9 cellular contexts compared by ENCODE assay signal in genomic region chr7:3301831-3302618, GRCh38. TPM values are rescaled to one million over a fixed set of nuclear protein-coding genes. Genes with fewer than 3 reads are reported as not detected.
DNase-seq lines count a peak whose midpoint lies in the region; FAIRE-seq and TF ChIP-seq lines count a peak whose summit lies in the region.
"Had no signal": no experiment of that assay in that cellular context is flagged by ENCODE, and none has a peak within 500 bp of the region (broad histone marks: within the 10 kb centered on the region; RNA-seq: fewer than 3 reads in every experiment).

No MANE protein-coding gene starts in this region.

- CTCF ChIA-PET in mammary epithelial cell (lab: Charles Lee; ENCODE audit: low non-redundant PET) = interaction anchor here (0.7 kb wide), 1 partner anchor 372 kb away, joined by 4 read pairs; no protein-coding TSS in a partner anchor

- no peaks in the 10 kb centered on the region for H3K79me2 ChIP-seq in mammary epithelial cell (ENCODE audit: insufficient read depth, low read length)

- no peak for DNase-seq in T-helper 2 cell treated with Interferon-gamma antibody and Interleukin-4, amounts not matched to agents 5 μg/mL and 100 μg/mL, for 36 hours (ENCODE audit: low spot score)
- DNase-seq in T-helper 2 cell (no peak), RPMI7951 (ENCODE audit: low read depth) (peak; percentile 44), mammary epithelial cell (no peak), kidney tubule cell (ENCODE audit: low spot score) (peak; percentile 41), cerebellar nuclear complex (lab: John Stamatoyannopoulos, UW) (no peak), GM12891 (ENCODE audit: insufficient read length, low spot score) (no peak)
- peak; percentile 32 for DNase-seq in stimulated activated CD8-positive, alpha-beta memory T cell treated with anti-CD3 and anti-CD28 coated beads, Interleukin-4, amount 100 ng/mL, for 48 hours

- H3K9me3 Mint-ChIP-seq in T-helper 2 cell treated with Interferon-gamma antibody and Interleukin-4, amounts not matched to agents 5 μg/mL and 100 μg/mL, for 36 hours = no peaks in the 10 kb centered on the region

- no peak overlapping the region for H3K27ac ChIP-seq in mammary epithelial cell (ENCODE audit: insufficient read depth, low read depth, low read length)

- no peak for TF ChIP-seq POLR2A in GM12891 (IDR thresholded peaks at IDR 0.05; ENCODE audit: low read depth, low read length)

- dilution Hi-C loops in mammary epithelial cell (cut with HindIII; ENCODE audit: low sequenced_read_pairs) = no loop called here

- H3K4me1 ChIP-seq in mammary epithelial cell (ENCODE audit: insufficient read depth, low read length) = peaks cover 6% of the 10 kb centered on the region

- no peaks in the 10 kb centered on the region for H3K9me3 ChIP-seq in mammary epithelial cell (replicated peaks; ENCODE audit: insufficient read depth, low read length)

- H3K27me3 Mint-ChIP-seq in T-helper 2 cell treated with Interferon-gamma antibody and Interleukin-4, amounts not matched to agents 5 μg/mL and 100 μg/mL, for 36 hours (ENCODE audit: low read depth) = peaks cover 60% of the 10 kb centered on the region

- no peak overlapping the region for H2AFZ ChIP-seq in mammary epithelial cell (ENCODE audit: low read depth, low read length)

- no peak for FAIRE-seq in GM12891 (lab: Jason Lieb, UNC)
- FAIRE-seq: G401.6 had no signal

- H3K4me3 Mint-ChIP-seq in T-helper 2 cell treated with Interferon-gamma antibody and Interleukin-4, amounts not matched to agents 5 μg/mL and 100 μg/mL, for 36 hours = peak overlapping the region; percentile 71

- H3K36me3 ChIP-seq in mammary epithelial cell (ENCODE audit: insufficient read depth, low read length) = no peaks in the 10 kb centered on the region

- H3K27me3 ChIP-seq in mammary epithelial cell (ENCODE audit: insufficient read depth, low read length) = peaks cover 11% of the 10 kb centered on the region

- no TSS peak for BruUV-seq in mammary epithelial cell (replicated peaks; lab: Mats Ljungman, UMichigan)

- H3K4me3 ChIP-seq in mammary epithelial cell (replicated peaks in 1 of 3; ENCODE audit: insufficient read depth in 1 of 3, low read depth in 2 of 3, low read length in 3 of 3) = no peak overlapping the region

- peak overlapping the region; percentile 16 for H3K4me2 ChIP-seq in mammary epithelial cell (ENCODE audit: insufficient read depth, low read depth, low read length)

- 0% methylated on average over 6 of the region's 45 CpGs for WGBS in mammary epithelial cell (ENCODE audit: low coverage, missing lambda C conversion rate)

- in situ Hi-C loops in mammary epithelial cell (cut with MboI; ENCODE audit: low sequenced_read_pairs in 2 of 2) = no loop called here

- no peaks in the 10 kb centered on the region for H3K36me3 Mint-ChIP-seq in T-helper 2 cell treated with Interferon-gamma antibody and Interleukin-4, amounts not matched to agents 5 μg/mL and 100 μg/mL, for 36 hours (ENCODE audit: low read depth)

- TF ChIP-seq CTCF in mammary epithelial cell (conservative IDR thresholded peaks at IDR 0.05 in 1 of 2, IDR thresholded peaks at IDR 0.05 in 1 of 2; ENCODE audit: extremely low read depth in 1 of 2, insufficient read depth in 1 of 2, low read depth in 1 of 2, low read length in 2 of 2) = no peak

- intact Hi-C loops in mammary epithelial cell (cut with micrococcal nuclease) = loop anchor here (2.0 to 10.0 kb wide), 4 partner anchors 183 to 1115 kb away; no protein-coding TSS in a partner anchor

- H3K27ac Mint-ChIP-seq in T-helper 2 cell treated with Interferon-gamma antibody and Interleukin-4, amounts not matched to agents 5 μg/mL and 100 μg/mL, for 36 hours = no peak overlapping the region

- H3K4me1 Mint-ChIP-seq in T-helper 2 cell treated with Interferon-gamma antibody and Interleukin-4, amounts not matched to agents 5 μg/mL and 100 μg/mL, for 36 hours (ENCODE audit: low read depth) = peaks cover 7% of the 10 kb centered on the region

- no peak overlapping the region for H3K9ac ChIP-seq in mammary epithelial cell (ENCODE audit: insufficient read depth, low read length)

- H4K20me1 ChIP-seq in mammary epithelial cell (ENCODE audit: insufficient read depth, low read length) = peaks cover 3% of the 10 kb centered on the region

TF ChIP-seq in GM12891, 5 proteins besides CTCF, POLR2A, EP300 and RAD21:
- TF ChIP-seq PAX5 (IDR thresholded peaks at IDR 0.05; ENCODE audit: insufficient read depth, low read length, severe bottlenecking) (no peak), POU2F2 (IDR thresholded peaks at IDR 0.05; ENCODE audit: low read depth, low read length) (no peak), POLR2AphosphoS5 (IDR thresholded peaks at IDR 0.05; ENCODE audit: low read depth, low read length) (no peak), SPI1 (IDR thresholded peaks at IDR 0.05; ENCODE audit: low read depth, low read length) (no peak), TAF1 (IDR thresholded peaks at IDR 0.05; ENCODE audit: low read depth, low read length) (no peak)

RNA-seq across cellular contexts. Expression of gene SDK1, which starts 1.0 kb away (rescaled TPM):
- total RNA-seq in RPMI7951 (2014; rRNA removed; shearing (Covaris generic)) = 0.68 and 3.1 TPM in 2 replicates
- 10 to 100 TPM in 1 of 2 donors, 1 to 10 TPM in 1; 4.0 to 24.5 TPM for total RNA-seq in mammary epithelial cell
- 0.12 TPM for polyA plus RNA-seq in mammary epithelial cell
- polyA minus RNA-seq in mammary epithelial cell = 0.10 TPM
- 0.26 TPM for polyA plus RNA-seq in GM12891 (2012; ENCODE audit: low read depth, missing spikeins)

Comparison
In these comparisons a context has a peak if more than half of its experiments do, and no peak if none do; other contexts are left out.
1. DNase-seq: peak in RPMI7951 (single experiment), kidney tubule cell (single experiment) and stimulated activated CD8-positive, alpha-beta memory T cell treated with anti-CD3 and anti-CD28 coated beads, Interleukin-4, amount 100 ng/mL, for 48 hours (single experiment); none in T-helper 2 cell treated with Interferon-gamma antibody and Interleukin-4, amounts not matched to agents 5 μg/mL and 100 μg/mL, for 36 hours (single experiment), T-helper 2 cell (0 of 5), mammary epithelial cell (single experiment), cerebellar nuclear complex (0 of 2) and GM12891 (single experiment).